1 cellular context compared by ENCODE assay signal in genomic region chr2:241882090-241882625, GRCh38.
TF ChIP-seq lines count a peak whose summit lies in the region.

No MANE protein-coding gene starts in this region.

TF ChIP-seq in K562, 482 proteins besides CTCF, POLR2A, EP300 and RAD21 (continued from another document and continues in another):
- TF ChIP-seq SRF (CRISPR knock-in tag; IDR thresholded peaks at IDR 0.05) = no peak
- no peak for TF ChIP-seq ZNF695 (CRISPR knock-in tag; IDR thresholded peaks at IDR 0.05)
- TF ChIP-seq RBFOX2 (IDR thresholded peaks at IDR 0.05; ENCODE audit: low read depth, low read length) = no peak
- TF ChIP-seq NFIX (CRISPR knock-in tag; IDR thresholded peaks at IDR 0.05; ENCODE audit: low read depth) = no peak
- no peak for TF ChIP-seq CBX1 (IDR thresholded peaks at IDR 0.05; ENCODE audit: low read depth)
- TF ChIP-seq MAFG (tag; conservative IDR thresholded peaks at IDR 0.05) = no peak
- TF ChIP-seq ZNF134 (CRISPR knock-in tag; conservative IDR thresholded peaks at IDR 0.05) = no peak
- TF ChIP-seq, protein P1, sequence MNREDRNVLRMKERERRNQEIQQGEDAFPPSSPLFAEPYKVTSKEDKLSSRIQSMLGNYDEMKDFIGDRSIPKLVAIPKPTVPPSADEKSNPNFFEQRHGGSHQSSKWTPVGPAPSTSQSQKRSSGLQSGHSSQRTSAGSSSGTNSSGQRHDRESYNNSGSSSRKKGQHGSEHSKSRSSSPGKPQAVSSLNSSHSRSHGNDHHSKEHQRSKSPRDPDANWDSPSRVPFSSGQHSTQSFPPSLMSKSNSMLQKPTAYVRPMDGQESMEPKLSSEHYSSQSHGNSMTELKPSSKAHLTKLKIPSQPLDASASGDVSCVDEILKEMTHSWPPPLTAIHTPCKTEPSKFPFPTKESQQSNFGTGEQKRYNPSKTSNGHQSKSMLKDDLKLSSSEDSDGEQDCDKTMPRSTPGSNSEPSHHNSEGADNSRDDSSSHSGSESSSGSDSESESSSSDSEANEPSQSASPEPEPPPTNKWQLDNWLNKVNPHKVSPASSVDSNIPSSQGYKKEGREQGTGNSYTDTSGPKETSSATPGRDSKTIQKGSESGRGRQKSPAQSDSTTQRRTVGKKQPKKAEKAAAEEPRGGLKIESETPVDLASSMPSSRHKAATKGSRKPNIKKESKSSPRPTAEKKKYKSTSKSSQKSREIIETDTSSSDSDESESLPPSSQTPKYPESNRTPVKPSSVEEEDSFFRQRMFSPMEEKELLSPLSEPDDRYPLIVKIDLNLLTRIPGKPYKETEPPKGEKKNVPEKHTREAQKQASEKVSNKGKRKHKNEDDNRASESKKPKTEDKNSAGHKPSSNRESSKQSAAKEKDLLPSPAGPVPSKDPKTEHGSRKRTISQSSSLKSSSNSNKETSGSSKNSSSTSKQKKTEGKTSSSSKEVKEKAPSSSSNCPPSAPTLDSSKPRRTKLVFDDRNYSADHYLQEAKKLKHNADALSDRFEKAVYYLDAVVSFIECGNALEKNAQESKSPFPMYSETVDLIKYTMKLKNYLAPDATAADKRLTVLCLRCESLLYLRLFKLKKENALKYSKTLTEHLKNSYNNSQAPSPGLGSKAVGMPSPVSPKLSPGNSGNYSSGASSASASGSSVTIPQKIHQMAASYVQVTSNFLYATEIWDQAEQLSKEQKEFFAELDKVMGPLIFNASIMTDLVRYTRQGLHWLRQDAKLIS (CRISPR knock-in tag; IDR thresholded peaks at IDR 0.05) = no peak
- no peak for TF ChIP-seq CCAR2 (IDR thresholded peaks at IDR 0.05; ENCODE audit: low read depth, low read length)
- no peak for TF ChIP-seq SPI1 (IDR thresholded peaks at IDR 0.05; ENCODE audit: borderline replicate concordance, low read depth, low read length)
- TF ChIP-seq, protein P2, sequence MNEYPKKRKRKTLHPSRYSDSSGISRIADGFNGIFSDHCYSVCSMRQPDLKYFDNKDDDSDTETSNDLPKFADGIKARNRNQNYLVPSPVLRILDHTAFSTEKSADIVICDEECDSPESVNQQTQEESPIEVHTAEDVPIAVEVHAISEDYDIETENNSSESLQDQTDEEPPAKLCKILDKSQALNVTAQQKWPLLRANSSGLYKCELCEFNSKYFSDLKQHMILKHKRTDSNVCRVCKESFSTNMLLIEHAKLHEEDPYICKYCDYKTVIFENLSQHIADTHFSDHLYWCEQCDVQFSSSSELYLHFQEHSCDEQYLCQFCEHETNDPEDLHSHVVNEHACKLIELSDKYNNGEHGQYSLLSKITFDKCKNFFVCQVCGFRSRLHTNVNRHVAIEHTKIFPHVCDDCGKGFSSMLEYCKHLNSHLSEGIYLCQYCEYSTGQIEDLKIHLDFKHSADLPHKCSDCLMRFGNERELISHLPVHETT (CRISPR knock-in tag; conservative IDR thresholded peaks at IDR 0.05 in 1 of 2, IDR thresholded peaks at IDR 0.05 in 1 of 2) = no peak
- 0 out of 2 replicates have a peak, but pooled peaks have one; percentile 10 for TF ChIP-seq STAG1 (CRISPR knock-in tag; IDR thresholded peaks at IDR 0.05; ENCODE audit: borderline replicate concordance)
- TF ChIP-seq, protein P3, sequence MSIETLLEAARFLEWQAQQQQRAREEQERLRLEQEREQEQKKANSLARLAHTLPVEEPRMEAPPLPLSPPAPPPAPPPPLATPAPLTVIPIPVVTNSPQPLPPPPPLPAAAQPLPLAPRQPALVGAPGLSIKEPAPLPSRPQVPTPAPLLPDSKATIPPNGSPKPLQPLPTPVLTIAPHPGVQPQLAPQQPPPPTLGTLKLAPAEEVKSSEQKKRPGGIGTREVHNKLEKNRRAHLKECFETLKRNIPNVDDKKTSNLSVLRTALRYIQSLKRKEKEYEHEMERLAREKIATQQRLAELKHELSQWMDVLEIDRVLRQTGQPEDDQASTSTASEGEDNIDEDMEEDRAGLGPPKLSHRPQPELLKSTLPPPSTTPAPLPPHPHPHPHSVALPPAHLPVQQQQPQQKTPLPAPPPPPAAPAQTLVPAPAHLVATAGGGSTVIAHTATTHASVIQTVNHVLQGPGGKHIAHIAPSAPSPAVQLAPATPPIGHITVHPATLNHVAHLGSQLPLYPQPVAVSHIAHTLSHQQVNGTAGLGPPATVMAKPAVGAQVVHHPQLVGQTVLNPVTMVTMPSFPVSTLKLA (conservative IDR thresholded peaks at IDR 0.05) = peak; percentile 86 to 92
- no peak for TF ChIP-seq TGIF2 (CRISPR knock-in tag; IDR thresholded peaks at IDR 0.05)
- TF ChIP-seq ZFP30 (CRISPR knock-in tag; IDR thresholded peaks at IDR 0.05; ENCODE audit: borderline replicate concordance) = no peak
- no peak for TF ChIP-seq XRCC5 (IDR thresholded peaks at IDR 0.05; ENCODE audit: low read depth, low read length)
- no peak for TF ChIP-seq U2AF2 (optimal IDR thresholded peaks at IDR 0.05; ENCODE audit: low read depth, low read length)
- no peak for TF ChIP-seq ZNF449 (CRISPR knock-in tag; IDR thresholded peaks at IDR 0.05)
- TF ChIP-seq TCF15 (CRISPR knock-in tag; IDR thresholded peaks at IDR 0.05) = no peak
- no peak for TF ChIP-seq ZFP1 (CRISPR knock-in tag; IDR thresholded peaks at IDR 0.05)
- TF ChIP-seq EP400 (IDR thresholded peaks at IDR 0.05) = peak; percentile 66; the same call in 1 of the 2 replicates
- TF ChIP-seq, protein P4, sequence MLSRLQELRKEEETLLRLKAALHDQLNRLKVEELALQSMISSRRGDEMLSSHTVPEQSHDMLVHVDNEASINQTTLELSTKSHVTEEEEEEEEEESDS (CRISPR knock-in tag; IDR thresholded peaks at IDR 0.05) = no peak
- TF ChIP-seq CBFA2T2 (conservative IDR thresholded peaks at IDR 0.05) = no peak; the same call in 1 of the 2 replicates
- TF ChIP-seq, protein P5, sequence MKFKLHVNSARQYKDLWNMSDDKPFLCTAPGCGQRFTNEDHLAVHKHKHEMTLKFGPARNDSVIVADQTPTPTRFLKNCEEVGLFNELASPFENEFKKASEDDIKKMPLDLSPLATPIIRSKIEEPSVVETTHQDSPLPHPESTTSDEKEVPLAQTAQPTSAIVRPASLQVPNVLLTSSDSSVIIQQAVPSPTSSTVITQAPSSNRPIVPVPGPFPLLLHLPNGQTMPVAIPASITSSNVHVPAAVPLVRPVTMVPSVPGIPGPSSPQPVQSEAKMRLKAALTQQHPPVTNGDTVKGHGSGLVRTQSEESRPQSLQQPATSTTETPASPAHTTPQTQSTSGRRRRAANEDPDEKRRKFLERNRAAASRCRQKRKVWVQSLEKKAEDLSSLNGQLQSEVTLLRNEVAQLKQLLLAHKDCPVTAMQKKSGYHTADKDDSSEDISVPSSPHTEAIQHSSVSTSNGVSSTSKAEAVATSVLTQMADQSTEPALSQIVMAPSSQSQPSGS (CRISPR knock-in tag; IDR thresholded peaks at IDR 0.05) = no peak
- no peak for TF ChIP-seq NR2C1 (IDR thresholded peaks at IDR 0.05)
- no peak for TF ChIP-seq NR2C1 (tag; IDR thresholded peaks at IDR 0.05)
- TF ChIP-seq, protein P6, sequence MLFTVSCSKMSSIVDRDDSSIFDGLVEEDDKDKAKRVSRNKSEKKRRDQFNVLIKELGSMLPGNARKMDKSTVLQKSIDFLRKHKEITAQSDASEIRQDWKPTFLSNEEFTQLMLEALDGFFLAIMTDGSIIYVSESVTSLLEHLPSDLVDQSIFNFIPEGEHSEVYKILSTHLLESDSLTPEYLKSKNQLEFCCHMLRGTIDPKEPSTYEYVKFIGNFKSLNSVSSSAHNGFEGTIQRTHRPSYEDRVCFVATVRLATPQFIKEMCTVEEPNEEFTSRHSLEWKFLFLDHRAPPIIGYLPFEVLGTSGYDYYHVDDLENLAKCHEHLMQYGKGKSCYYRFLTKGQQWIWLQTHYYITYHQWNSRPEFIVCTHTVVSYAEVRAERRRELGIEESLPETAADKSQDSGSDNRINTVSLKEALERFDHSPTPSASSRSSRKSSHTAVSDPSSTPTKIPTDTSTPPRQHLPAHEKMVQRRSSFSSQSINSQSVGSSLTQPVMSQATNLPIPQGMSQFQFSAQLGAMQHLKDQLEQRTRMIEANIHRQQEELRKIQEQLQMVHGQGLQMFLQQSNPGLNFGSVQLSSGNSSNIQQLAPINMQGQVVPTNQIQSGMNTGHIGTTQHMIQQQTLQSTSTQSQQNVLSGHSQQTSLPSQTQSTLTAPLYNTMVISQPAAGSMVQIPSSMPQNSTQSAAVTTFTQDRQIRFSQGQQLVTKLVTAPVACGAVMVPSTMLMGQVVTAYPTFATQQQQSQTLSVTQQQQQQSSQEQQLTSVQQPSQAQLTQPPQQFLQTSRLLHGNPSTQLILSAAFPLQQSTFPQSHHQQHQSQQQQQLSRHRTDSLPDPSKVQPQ (CRISPR knock-in tag; IDR thresholded peaks at IDR 0.05; ENCODE audit: borderline replicate concordance) = no peak
- TF ChIP-seq BCOR (IDR thresholded peaks at IDR 0.05) = no peak
- 0 out of 2 replicates have a peak, but pooled peaks have one; percentile 34 for TF ChIP-seq SUPT5H (IDR thresholded peaks at IDR 0.05)
- TF ChIP-seq ZNF785 (CRISPR knock-in tag; IDR thresholded peaks at IDR 0.05) = no peak
- TF ChIP-seq FOXP1 (CRISPR knock-in tag; IDR thresholded peaks at IDR 0.05) = no peak
- peak; percentile 44; the same call in 1 of the 2 replicates for TF ChIP-seq ARID4B (CRISPR knock-in tag; IDR thresholded peaks at IDR 0.05)
- TF ChIP-seq MYC (IDR thresholded peaks at IDR 0.05; ENCODE audit: low read depth, low read length) = peak; percentile 86
- TF ChIP-seq MYC (CRISPR knock-in tag; IDR thresholded peaks at IDR 0.05; ENCODE audit: borderline replicate concordance, low read depth) = no peak
- TF ChIP-seq BRCA1 (IDR thresholded peaks at IDR 0.05) = no peak
- no peak for TF ChIP-seq BRCA1 (CRISPR knock-in tag; IDR thresholded peaks at IDR 0.05)
- no peak for TF ChIP-seq POLR3A (IDR thresholded peaks at IDR 0.05; ENCODE audit: borderline replicate concordance, extremely low read depth, insufficient read depth, insufficient read length)
- TF ChIP-seq, protein P7, sequence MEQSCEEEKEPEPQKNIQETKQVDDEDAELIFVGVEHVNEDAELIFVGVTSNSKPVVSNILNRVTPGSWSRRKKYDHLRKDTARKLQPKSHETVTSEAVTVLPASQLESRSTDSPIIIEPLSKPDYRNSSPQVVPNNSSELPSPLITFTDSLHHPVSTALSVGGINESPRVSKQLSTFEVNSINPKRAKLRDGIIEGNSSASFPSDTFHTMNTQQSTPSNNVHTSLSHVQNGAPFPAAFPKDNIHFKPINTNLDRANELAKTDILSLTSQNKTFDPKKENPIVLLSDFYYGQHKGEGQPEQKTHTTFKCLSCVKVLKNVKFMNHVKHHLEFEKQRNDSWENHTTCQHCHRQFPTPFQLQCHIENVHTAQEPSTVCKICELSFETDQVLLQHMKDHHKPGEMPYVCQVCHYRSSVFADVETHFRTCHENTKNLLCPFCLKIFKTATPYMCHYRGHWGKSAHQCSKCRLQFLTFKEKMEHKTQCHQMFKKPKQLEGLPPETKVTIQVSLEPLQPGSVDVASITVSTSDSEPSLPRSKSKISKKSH (CRISPR knock-in tag; IDR thresholded peaks at IDR 0.05) = no peak
- no peak for TF ChIP-seq ZNF766 (CRISPR knock-in tag; conservative IDR thresholded peaks at IDR 0.05)
- peak; percentile 28 to 79 for TF ChIP-seq E2F6 (IDR thresholded peaks at IDR 0.05; ENCODE audit: borderline replicate concordance in 1 of 2, extremely low read depth in 1 of 2, insufficient read depth in 1 of 2, insufficient read length in 1 of 2, low read depth in 1 of 2, low read length in 1 of 2, poor library complexity in 1 of 2, severe bottlenecking in 1 of 2)
- peak; percentile 58 to 64 for TF ChIP-seq NRF1 (conservative IDR thresholded peaks at IDR 0.05 in 1 of 2, IDR thresholded peaks at IDR 0.05 in 1 of 2)
- no peak for TF ChIP-seq ZNF12 (CRISPR knock-in tag; IDR thresholded peaks at IDR 0.05)
- no peak for TF ChIP-seq HMG20B (CRISPR knock-in tag; IDR thresholded peaks at IDR 0.05)
- no peak for TF ChIP-seq SRSF7 (optimal IDR thresholded peaks at IDR 0.05; ENCODE audit: low read depth, low read length)
- peak; percentile 75 for TF ChIP-seq L3MBTL2 (IDR thresholded peaks at IDR 0.05)
- TF ChIP-seq EGR1 (conservative IDR thresholded peaks at IDR 0.05) = peak; percentile 12; the same call in 1 of the 2 replicates
